25 cellular contexts compared by ENCODE assay signal in genomic region chr3:167700046-167700445, GRCh38. TPM values are rescaled to one million over a fixed set of nuclear protein-coding genes. Genes with fewer than 3 reads are reported as not detected.
"Had no signal": no experiment of that assay in that cellular context is flagged by ENCODE, and none has a peak within 500 bp of the region (broad histone marks: within the 10 kb centered on the region; RNA-seq: fewer than 3 reads in every experiment).

No MANE protein-coding gene starts in this region.

- DNase-seq: esophagus squamous epithelium; glutamatergic neuron; kidney; left cardiac atrium; left ventricle myocardium inferior; lower lobe of right lung; nucleus accumbens; ovary; sigmoid colon; stimulated activated CD4-positive, alpha-beta T cell treated with anti-CD3 and anti-CD28 coated beads, Interleukin-2, amount 100 ng/mL, for 24 hours; stimulated activated CD4-positive, alpha-beta T cell treated with anti-CD3 and anti-CD28 coated beads, Interleukin-4, amount 100 ng/mL, for 4 hours; stimulated activated naive B cell treated with anti-CD40 and anti-IgM and Interleukin-4, amounts not matched to agents 10 μg/mL and 1 μg/mL and 100 μg/mL, for 72 hours; stimulated activated naive CD8-positive, alpha-beta T cell treated with anti-CD3 and anti-CD28 coated beads, Interleukin-15, amount 100 ng/mL, for 72 hours; trophoblast cell had no signal

- H3K4me3 ChIP-seq: esophagus squamous epithelium, gastroesophageal sphincter, left ventricle myocardium inferior, lower lobe of right lung, neural progenitor cell, ovary, right atrium auricular region, sigmoid colon, skin epidermis, thoracic aorta had no signal

- H3K27me3 Mint-ChIP-seq: dendritic cell treated with granulocyte-macrophage colony-stimulating factor and Interleukin-4, amounts not matched to agents 40 ng/mL and 50 ng/mL, for 4 days; memory B cell; natural killer cell treated with Interleukin-12 subunit alpha and Interleukin-12 subunit beta and Interleukin-15 and Interleukin-18, amount 100 ng/mL, for 72 hours; stimulated activated naive B cell treated with anti-CD40 and anti-IgM and Interleukin-4, amounts not matched to agents 10 μg/mL and 1 μg/mL and 100 μg/mL, for 72 hours; stimulated activated naive CD8-positive, alpha-beta T cell treated with anti-CD3 and anti-CD28 coated beads, Interleukin-15, amount 100 ng/mL, for 72 hours had no signal

- H3K4me1 ChIP-seq: esophagus squamous epithelium, gastroesophageal sphincter, lower lobe of right lung, neural progenitor cell, right atrium auricular region, sigmoid colon had no signal

- H3K4me1 Mint-ChIP-seq: memory B cell; mesothelial cell of epicardium; neural progenitor cell; stimulated activated naive CD8-positive, alpha-beta T cell treated with anti-CD3 and anti-CD28 coated beads, Interleukin-15, amount 100 ng/mL, for 72 hours had no signal

- ATAC-seq: gastroesophageal sphincter; left cardiac atrium; lower lobe of right lung; natural killer cell treated with Interleukin-12 subunit alpha and Interleukin-12 subunit beta and Interleukin-15 and Interleukin-18, amount 100 ng/mL, for 72 hours; stimulated activated naive B cell treated with anti-CD40 and anti-IgM and Interleukin-4, amounts not matched to agents 10 μg/mL and 1 μg/mL and 100 μg/mL, for 72 hours; stimulated activated naive CD8-positive, alpha-beta T cell treated with anti-CD3 and anti-CD28 coated beads, Interleukin-15, amount 100 ng/mL, for 72 hours had no signal

- H3K36me3 ChIP-seq: ovary had no signal

- H3K27ac ChIP-seq: esophagus squamous epithelium, gastroesophageal sphincter, left ventricle myocardium inferior, lower lobe of right lung, neural progenitor cell, ovary, right atrium auricular region, sigmoid colon, skin epidermis, thoracic aorta had no signal

- H3K27ac Mint-ChIP-seq: dendritic cell treated with granulocyte-macrophage colony-stimulating factor and Interleukin-4, amounts not matched to agents 40 ng/mL and 50 ng/mL, for 4 days; memory B cell; mesothelial cell of epicardium; neural progenitor cell; stimulated activated naive B cell treated with anti-CD40 and anti-IgM and Interleukin-4, amounts not matched to agents 10 μg/mL and 1 μg/mL and 100 μg/mL, for 72 hours had no signal

- H3K9me3 Mint-ChIP-seq: dendritic cell treated with granulocyte-macrophage colony-stimulating factor and Interleukin-4, amounts not matched to agents 40 ng/mL and 50 ng/mL, for 4 days; memory B cell; natural killer cell treated with Interleukin-12 subunit alpha and Interleukin-12 subunit beta and Interleukin-15 and Interleukin-18, amount 100 ng/mL, for 72 hours; neural progenitor cell; stimulated activated naive B cell treated with anti-CD40 and anti-IgM and Interleukin-4, amounts not matched to agents 10 μg/mL and 1 μg/mL and 100 μg/mL, for 72 hours; stimulated activated naive CD8-positive, alpha-beta T cell treated with anti-CD3 and anti-CD28 coated beads, Interleukin-15, amount 100 ng/mL, for 72 hours had no signal

- H3K9me3 ChIP-seq: esophagus squamous epithelium, gastroesophageal sphincter, left ventricle myocardium inferior, lower lobe of right lung, ovary, right atrium auricular region, sigmoid colon, thoracic aorta had no signal

- H3K27me3 ChIP-seq: esophagus squamous epithelium, gastroesophageal sphincter, neural progenitor cell, ovary, right atrium auricular region, sigmoid colon had no signal

- H3K4me3 Mint-ChIP-seq: dendritic cell treated with granulocyte-macrophage colony-stimulating factor and Interleukin-4, amounts not matched to agents 40 ng/mL and 50 ng/mL, for 4 days; memory B cell; mesothelial cell of epicardium; natural killer cell treated with Interleukin-12 subunit alpha and Interleukin-12 subunit beta and Interleukin-15 and Interleukin-18, amount 100 ng/mL, for 72 hours; neural progenitor cell; stimulated activated naive B cell treated with anti-CD40 and anti-IgM and Interleukin-4, amounts not matched to agents 10 μg/mL and 1 μg/mL and 100 μg/mL, for 72 hours; stimulated activated naive CD8-positive, alpha-beta T cell treated with anti-CD3 and anti-CD28 coated beads, Interleukin-15, amount 100 ng/mL, for 72 hours had no signal

RNA-seq across cellular contexts. Expression of gene WDR49, which starts 46.3 kb away (rescaled TPM):
- total RNA-seq: epithelial cell of proximal tubule, myocyte had no signal
